ENCODE assay signal across 8 cellular contexts in genomic region chr2:74498500-74499268, GRCh38. TPM values are rescaled to one million over a fixed set of nuclear protein-coding genes. Genes with fewer than 3 reads are reported as not detected.
DNase-seq lines count a peak whose midpoint lies in the region; ATAC-seq lines count a peak whose summit lies in the region.

No MANE protein-coding gene starts in this region.

- POLR2A ChIA-PET in activated CD4-positive, alpha-beta memory T cell treated with anti-CD3 and anti-CD28 coated beads, Interleukin-2, amount 10 ng/mL, durations not matched to agents 7 days and 5 days (lab: Charles Lee): interaction anchor here (0.8 to 5.7 kb wide), 12 partner anchors 8 to 57 kb away, joined by 3 to 57 read pairs (median 6); partner anchors contain the start of genes AUP1, CCDC142, DOK1 and DQX1

- peak overlapping the region; percentile 83 for H3K4me3 Mint-ChIP-seq in activated naive CD4-positive, alpha-beta T cell treated with anti-CD3 and anti-CD28 coated beads, Interleukin-2, amount 10 ng/mL, durations not matched to agents 7 days and 5 days
- H3K4me3 Mint-ChIP-seq in activated CD4-positive, alpha-beta memory T cell treated with anti-CD3 and anti-CD28 coated beads, Interleukin-2, amount 10 ng/mL, durations not matched to agents 7 days and 5 days: peak overlapping the region; percentile 80

- peak; percentile 49 for DNase-seq in activated naive CD4-positive, alpha-beta T cell treated with anti-CD3 and anti-CD28 coated beads, Interleukin-2, amount 10 ng/mL, durations not matched to agents 7 days and 5 days
- DNase-seq in activated naive CD4-positive, alpha-beta T cell (lab: John Stamatoyannopoulos, UW): no peak
- peak; percentile 60 for DNase-seq in activated CD4-positive, alpha-beta memory T cell treated with anti-CD3 and anti-CD28 coated beads, Interleukin-2, amount 10 ng/mL, durations not matched to agents 7 days and 5 days
- DNase-seq in stimulated activated CD8-positive, alpha-beta memory T cell treated with anti-CD3 and anti-CD28 coated beads, Interleukin-4, amount 100 ng/mL, for 48 hours: peak; percentile 60
- no peak for DNase-seq in NCI-H2171 treated with DMSO at 0.1 percent for 48 hours (lab: John Stamatoyannopoulos, UW)

- H3K36me3 Mint-ChIP-seq in activated naive CD4-positive, alpha-beta T cell treated with anti-CD3 and anti-CD28 coated beads, Interleukin-2, amount 10 ng/mL, durations not matched to agents 7 days and 5 days: peaks cover 19% of the 10 kb centered on the region
- H3K36me3 Mint-ChIP-seq in activated CD4-positive, alpha-beta memory T cell treated with anti-CD3 and anti-CD28 coated beads, Interleukin-2, amount 10 ng/mL, durations not matched to agents 7 days and 5 days (ENCODE audit: low read depth): peaks cover 45% of the 10 kb centered on the region

- no peak for ATAC-seq in GM18502 (IDR thresholded peaks at IDR 0.05; ENCODE audit: poor library complexity, unreplicated experiment)
- ATAC-seq in HG03460 (IDR thresholded peaks at IDR 0.05; ENCODE audit: unreplicated experiment): no peak

- no peak overlapping the region for H3K27ac Mint-ChIP-seq in activated naive CD4-positive, alpha-beta T cell treated with anti-CD3 and anti-CD28 coated beads, Interleukin-2, amount 10 ng/mL, durations not matched to agents 7 days and 5 days
- H3K27ac Mint-ChIP-seq in activated CD4-positive, alpha-beta memory T cell treated with anti-CD3 and anti-CD28 coated beads, Interleukin-2, amount 10 ng/mL, durations not matched to agents 7 days and 5 days: peak overlapping the region; percentile 77

- H3K4me3 ChIP-seq in iPS-11a (ENCODE audit: low read depth, low read length): peak overlapping the region; percentile 29

- CTCF ChIA-PET in activated naive CD4-positive, alpha-beta T cell treated with anti-CD3 and anti-CD28 coated beads, Interleukin-2, amount 10 ng/mL, durations not matched to agents 7 days and 5 days (lab: Charles Lee): no interaction called here
- CTCF ChIA-PET in activated CD4-positive, alpha-beta memory T cell treated with anti-CD3 and anti-CD28 coated beads, Interleukin-2, amount 10 ng/mL, durations not matched to agents 7 days and 5 days (lab: Charles Lee): interaction anchor here (0.6 to 3.3 kb wide), 4 partner anchors 9 to 47 kb away, joined by 3 to 10 read pairs (median 5); partner anchors contain the start of genes CCDC142 and TTC31

- peaks cover 41% of the 10 kb centered on the region for H3K4me1 Mint-ChIP-seq in activated naive CD4-positive, alpha-beta T cell treated with anti-CD3 and anti-CD28 coated beads, Interleukin-2, amount 10 ng/mL, durations not matched to agents 7 days and 5 days
- H3K4me1 Mint-ChIP-seq in activated CD4-positive, alpha-beta memory T cell treated with anti-CD3 and anti-CD28 coated beads, Interleukin-2, amount 10 ng/mL, durations not matched to agents 7 days and 5 days: peaks cover 44% of the 10 kb centered on the region

- no peaks in the 10 kb centered on the region for H3K9me3 Mint-ChIP-seq in activated naive CD4-positive, alpha-beta T cell treated with anti-CD3 and anti-CD28 coated beads, Interleukin-2, amount 10 ng/mL, durations not matched to agents 7 days and 5 days
- H3K9me3 Mint-ChIP-seq in activated CD4-positive, alpha-beta memory T cell treated with anti-CD3 and anti-CD28 coated beads, Interleukin-2, amount 10 ng/mL, durations not matched to agents 7 days and 5 days: no peaks in the 10 kb centered on the region

- H3K27me3 Mint-ChIP-seq in activated naive CD4-positive, alpha-beta T cell treated with anti-CD3 and anti-CD28 coated beads, Interleukin-2, amount 10 ng/mL, durations not matched to agents 7 days and 5 days: peaks cover 79% of the 10 kb centered on the region
- peaks cover 45% of the 10 kb centered on the region for H3K27me3 Mint-ChIP-seq in activated CD4-positive, alpha-beta memory T cell treated with anti-CD3 and anti-CD28 coated beads, Interleukin-2, amount 10 ng/mL, durations not matched to agents 7 days and 5 days

RNA-seq across cellular contexts. Expression of gene LBX2, which starts 0.7 kb away (rescaled TPM):
- total RNA-seq in activated CD4-positive, alpha-beta memory T cell treated with anti-CD3 and anti-CD28 coated beads, Interleukin-2, amount 10 ng/mL, durations not matched to agents 7 days and 5 days: 1 to 10 TPM; 1.2 to 1.8 TPM

RNA-seq across cellular contexts. Expression of gene PCGF1, which starts 8.8 kb away (rescaled TPM):
- 10 to 100 TPM; 23.0 to 31.4 TPM for total RNA-seq in activated CD4-positive, alpha-beta memory T cell treated with anti-CD3 and anti-CD28 coated beads, Interleukin-2, amount 10 ng/mL, durations not matched to agents 7 days and 5 days

RNA-seq across cellular contexts. Expression of gene TLX2, which starts 15.6 kb away (rescaled TPM):
- total RNA-seq in activated CD4-positive, alpha-beta memory T cell treated with anti-CD3 and anti-CD28 coated beads, Interleukin-2, amount 10 ng/mL, durations not matched to agents 7 days and 5 days: 1 to 10 TPM; 2.6 to 3.3 TPM

RNA-seq across cellular contexts. Expression of gene TTC31, which starts 15.8 kb away (rescaled TPM):
- total RNA-seq in activated CD4-positive, alpha-beta memory T cell treated with anti-CD3 and anti-CD28 coated beads, Interleukin-2, amount 10 ng/mL, durations not matched to agents 7 days and 5 days: 10 to 100 TPM; 42.3 to 42.9 TPM

RNA-seq across cellular contexts. Expression of gene CCDC142, which starts 15.9 kb away (rescaled TPM):
- total RNA-seq in activated CD4-positive, alpha-beta memory T cell treated with anti-CD3 and anti-CD28 coated beads, Interleukin-2, amount 10 ng/mL, durations not matched to agents 7 days and 5 days: 10 to 100 TPM; 20.9 to 25.0 TPM

Comparison
In these comparisons a context has a peak if more than half of its experiments do, and no peak if none do; other contexts are left out.
1. DNase-seq: peak in activated naive CD4-positive, alpha-beta T cell treated with anti-CD3 and anti-CD28 coated beads, Interleukin-2, amount 10 ng/mL, durations not matched to agents 7 days and 5 days (single experiment), activated CD4-positive, alpha-beta memory T cell treated with anti-CD3 and anti-CD28 coated beads, Interleukin-2, amount 10 ng/mL, durations not matched to agents 7 days and 5 days (single experiment) and stimulated activated CD8-positive, alpha-beta memory T cell treated with anti-CD3 and anti-CD28 coated beads, Interleukin-4, amount 100 ng/mL, for 48 hours (single experiment); none in activated naive CD4-positive, alpha-beta T cell (0 of 4) and NCI-H2171 treated with DMSO at 0.1 percent for 48 hours (single experiment).